11 cellular contexts compared by ENCODE assay signal in the genomic region with DNA sequence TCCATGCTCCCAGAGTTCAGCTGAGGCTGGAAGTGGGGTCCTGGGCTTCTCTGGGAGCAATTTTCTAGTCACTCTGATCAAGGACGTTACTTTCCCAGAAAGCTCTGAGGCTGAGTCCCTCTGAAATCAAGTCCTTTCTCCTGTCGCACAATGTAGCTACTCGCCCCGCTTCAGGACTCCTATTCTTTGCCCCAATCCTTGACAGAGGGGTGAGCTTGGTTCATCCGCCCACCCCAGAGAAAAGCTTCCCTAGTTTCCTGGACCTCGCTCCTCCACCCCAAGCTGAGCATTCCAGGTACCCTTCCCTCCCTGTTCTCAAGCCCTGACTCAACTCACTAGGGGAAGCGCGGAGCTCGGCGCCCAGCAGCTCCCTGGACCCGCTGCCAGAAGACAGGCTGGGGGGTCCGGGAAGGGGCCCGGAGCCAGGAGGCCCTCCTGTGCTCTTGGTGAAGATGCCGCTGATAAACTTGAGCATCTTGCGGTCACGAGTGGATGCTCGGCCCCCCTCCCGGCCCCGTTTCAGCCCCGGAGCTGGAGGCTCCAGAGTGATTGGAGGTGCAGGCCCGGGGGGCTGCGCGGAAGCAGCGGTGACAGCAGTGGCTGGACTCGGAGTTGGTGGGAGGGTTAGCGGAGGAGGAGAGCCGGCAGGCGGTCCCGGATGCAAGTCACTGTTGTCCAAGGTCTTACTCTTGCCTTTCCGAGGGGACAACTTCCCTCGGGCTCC. TPM values are rescaled to one million over a fixed set of nuclear protein-coding genes. Genes with fewer than 3 reads are reported as not detected.
DNase-seq lines count a peak whose midpoint lies in the region; ATAC-seq and TF ChIP-seq lines count a peak whose summit lies in the region.
"Had no signal": no experiment of that assay in that cellular context is flagged by ENCODE, and none has a peak within 500 bp of the region (broad histone marks: within the 10 kb centered on the region; RNA-seq: fewer than 3 reads in every experiment).

No MANE protein-coding gene starts in this region.

- H3K9me3 Mint-ChIP-seq in MCF 10A (ENCODE audit: unreplicated experiment) = no peaks in the 10 kb centered on the region
- no peaks in the 10 kb centered on the region for H3K9me3 Mint-ChIP-seq in nephron

- H3K27me3 ChIP-seq in A673 (replicated peaks; ENCODE audit: insufficient read depth, low read depth, low read length, poor library complexity) (peaks cover 18% of the 10 kb centered on the region), H7 (ENCODE audit: control insufficient read depth, insufficient read depth, low read length) (peaks cover 98% of the 10 kb centered on the region), esophagus squamous epithelium (peaks cover 26 to 97% (median 38%) of the 10 kb centered on the region in 4 donors), colonic mucosa (peaks cover 58% of the 10 kb centered on the region)

- CTCF ChIA-PET in A673 (lab: Charles Lee) (interaction anchor here (0.6 to 2.3 kb wide), 4 partner anchors 10 to 472 kb away, joined by 3 to 17 read pairs (median 4); no protein-coding TSS in a partner anchor), MCF 10A (lab: Yijun Ruan, JAX) (interaction anchor here (0.6 to 4.2 kb wide), 10 partner anchors 11 to 279 kb away, joined by 3 to 43 read pairs (median 4); a partner anchor contains a TSS)

- H3K36me3 ChIP-seq in A673 (ENCODE audit: insufficient read depth, low read length, poor library complexity, severe bottlenecking) = no peaks in the 10 kb centered on the region
- H3K36me3 ChIP-seq in H7 (replicated peaks; ENCODE audit: control insufficient read depth, insufficient read depth, low read length) = no peaks in the 10 kb centered on the region
- H3K36me3 ChIP-seq in esophagus squamous epithelium = peaks cover 0 to 9% (median 0%) of the 10 kb centered on the region in 3 donors
- H3K36me3 ChIP-seq in colonic mucosa = no peaks in the 10 kb centered on the region
- H3K36me3 ChIP-seq: adrenal gland had no signal

- intact Hi-C loops in A673 (cut with micrococcal nuclease; ENCODE audit: unreplicated experiment) (no loop called here), MCF 10A (cut with micrococcal nuclease) (loop anchor here (2.0 kb wide), 1 partner anchor 154 kb away; no protein-coding TSS in a partner anchor), esophagus squamous epithelium (cut with DNase I) (no loop called here), colonic mucosa (cut with DNase I) (no loop called here)

- H3K27me3 Mint-ChIP-seq in MCF 10A (ENCODE audit: insufficient read depth, unreplicated experiment) (peaks cover 68% of the 10 kb centered on the region), nephron (ENCODE audit: low read depth) (peaks cover 90% of the 10 kb centered on the region)

- H3K4me1 ChIP-seq in A673 (ENCODE audit: insufficient read depth, low read length, poor library complexity, severe bottlenecking) (peaks cover 31% of the 10 kb centered on the region), esophagus squamous epithelium (peaks cover 25 to 45% (median 31%) of the 10 kb centered on the region in 3 donors), colonic mucosa (peaks cover 5% of the 10 kb centered on the region)

- no peak for TF ChIP-seq POLR2A in esophagus squamous epithelium (IDR thresholded peaks at IDR 0.05)

- WGBS in esophagus squamous epithelium, 2 donors = 13 to 55% methylated on average over 6 of the region's 31 CpGs

- H3K4me3 Mint-ChIP-seq in MCF 10A (ENCODE audit: unreplicated experiment) (peak overlapping the region; percentile 66), nephron (peak overlapping the region; percentile 78 to 85 (median 84))

- no peak for ATAC-seq in HG03025 (IDR thresholded peaks at IDR 0.05; ENCODE audit: low FRiP score, unreplicated experiment)

- POLR2A ChIA-PET in A673 (lab: Charles Lee; ENCODE audit: low non-redundant PET) (no interaction called here), MCF 10A (lab: Yijun Ruan, JAX) (interaction anchor here (0.5 to 4.5 kb wide), 3 partner anchors 8 to 106 kb away, joined by 3 to 17 read pairs (median 5); a partner anchor contains a TSS)

- no peak for DNase-seq in A673 (ENCODE audit: low spot score)
- peak; percentile 81 for DNase-seq in H7
- DNase-seq in MCF 10A (ENCODE audit: unreplicated experiment) = no peak
- DNase-seq in esophagus squamous epithelium (lab: John Stamatoyannopoulos, UW) = no peak
- no peak for DNase-seq in DMS79 treated with DMSO at 0.1 percent for 48 hours (lab: John Stamatoyannopoulos, UW)
- no peak for DNase-seq in colonic mucosa
- DNase-seq: activated CD4-positive, alpha-beta T cell treated with anti-CD3 and anti-CD28 coated beads, Interleukin-2, amount 50 U/mL, for 48 hours; adrenal gland; SIG-M5 had no signal

- no peak for TF ChIP-seq CTCF in A673 (conservative IDR thresholded peaks at IDR 0.05; ENCODE audit: low read depth, low read length)
- TF ChIP-seq CTCF in MCF 10A (IDR thresholded peaks at IDR 0.05; ENCODE audit: unreplicated experiment) = no peak
- TF ChIP-seq CTCF in nephron (IDR thresholded peaks at IDR 0.05; ENCODE audit: unreplicated experiment in 3 of 3) = no peak
- TF ChIP-seq CTCF in esophagus squamous epithelium (IDR thresholded peaks at IDR 0.05) = no peak
- no peak for TF ChIP-seq CTCF in colonic mucosa (IDR thresholded peaks at IDR 0.05)

- BruUV-seq in A673 (replicated peaks; lab: Mats Ljungman, UMichigan) (no TSS peak), MCF 10A (replicated peaks; lab: Mats Ljungman, UMichigan) (no TSS peak)

- H3K4me3 ChIP-seq in A673 (ENCODE audit: low read depth, low read length, poor library complexity, severe bottlenecking) (peak overlapping the region; percentile 62), H7 (ENCODE audit: insufficient read depth, low read depth, low read length) (peak overlapping the region; percentile 33; the same call in 1 of the 2 replicates), esophagus squamous epithelium (peak overlapping the region in 2 of 4 donors; percentile 38 to 58), colonic mucosa (no peak overlapping the region)

- H3K27ac ChIP-seq in A673 (ENCODE audit: low read depth, low read length, poor library complexity, severe bottlenecking) (no peak overlapping the region), esophagus squamous epithelium (no peak overlapping the region), colonic mucosa (no peak overlapping the region)
- H3K27ac ChIP-seq: adrenal gland had no signal

- H3K36me3 Mint-ChIP-seq in MCF 10A (ENCODE audit: insufficient read depth, unreplicated experiment) = no peaks in the 10 kb centered on the region
- H3K36me3 Mint-ChIP-seq in nephron (ENCODE audit: low read depth) = no peaks in the 10 kb centered on the region

- H3K9me3 ChIP-seq in A673 (ENCODE audit: low read depth, low read length, poor library complexity, severe bottlenecking) (no peaks in the 10 kb centered on the region), esophagus squamous epithelium (no peaks in the 10 kb centered on the region), colonic mucosa (no peaks in the 10 kb centered on the region)
- H3K9me3 ChIP-seq: adrenal gland had no signal

- H3K9ac ChIP-seq in colonic mucosa (ENCODE audit: low read depth in 2 of 2, low read length in 2 of 2) = no peak overlapping the region

- H3K27ac Mint-ChIP-seq in MCF 10A (ENCODE audit: low read depth, unreplicated experiment) (no peak overlapping the region), nephron (peak overlapping the region in 2 of 3 experiments; percentile 9 to 33)

- H3K4me1 Mint-ChIP-seq in MCF 10A (ENCODE audit: insufficient read depth, unreplicated experiment) = peaks cover 11% of the 10 kb centered on the region
- peaks cover 34% of the 10 kb centered on the region for H3K4me1 Mint-ChIP-seq in nephron

RNA-seq across cellular contexts. Expression of a gene that starts 1.6 kb away (rescaled TPM):
- total RNA-seq in A673 (2021) (4.0 and 6.6 TPM in 2 replicates), MCF 10A (2022) (0.19 TPM in 1 of 2 replicates, not detected in the other), esophagus squamous epithelium (1 to 10 TPM in 3 of 4 donors, under 1 TPM in 1; 0.88 to 2.3 (median 1.3) TPM), colonic mucosa (1 to 10 TPM in 1 of 2 donors, under 1 TPM in 1; 0.86 to 1.0 TPM)
- total RNA-seq in H7 (2014; rRNA removed; shearing (Covaris generic)) = 0.30 and 0.35 TPM in 2 replicates

RNA-seq across cellular contexts. Expression of a gene that starts 7.9 kb away (rescaled TPM):
- total RNA-seq in A673 (2021) = 8.9 and 24.6 TPM in 2 replicates
- 12.9 and 17.6 TPM in 2 replicates for total RNA-seq in H7 (2014; rRNA removed; shearing (Covaris generic))
- total RNA-seq in MCF 10A (2022) = 24.8 and 30.9 TPM in 2 replicates
- total RNA-seq in esophagus squamous epithelium = 10 to 100 TPM; 37.2 to 62.5 (median 40.2) TPM
- 10 to 100 TPM; 19.3 to 32.3 TPM for total RNA-seq in colonic mucosa

RNA-seq across cellular contexts. Expression of a gene that starts 15.2 kb away (rescaled TPM):
- total RNA-seq in A673 (2021) (216 and 247 TPM in 2 replicates), MCF 10A (2022) (117 and 123 TPM in 2 replicates), esophagus squamous epithelium (10 to 100 TPM; 42.8 to 96.9 (median 60.4) TPM), colonic mucosa (100 to 1,000 TPM in 1 of 2 donors, 10 to 100 TPM in 1; 45.7 to 121 TPM)
- total RNA-seq in H7 (2014; rRNA removed; shearing (Covaris generic)) = 234 and 275 TPM in 2 replicates

RNA-seq across cellular contexts. Expression of a gene that starts 18.0 kb away (rescaled TPM):
- total RNA-seq in A673 (2021) (19.8 and 23.6 TPM in 2 replicates), MCF 10A (2022) (8.7 and 12.5 TPM in 2 replicates), esophagus squamous epithelium (1 to 10 TPM; 3.6 to 8.4 (median 5.3) TPM), colonic mucosa (10 to 100 TPM; 10.6 to 14.3 TPM)
- total RNA-seq in H7 (2014; rRNA removed; shearing (Covaris generic)) = 1.9 and 4.3 TPM in 2 replicates

RNA-seq across cellular contexts. Expression of a gene that starts 30.0 kb away (rescaled TPM):
- 4.5 and 4.7 TPM in 2 replicates for total RNA-seq in A673 (2021)
- 0.26 and 0.59 TPM in 2 replicates for total RNA-seq in H7 (2014; rRNA removed; shearing (Covaris generic))
- total RNA-seq in MCF 10A (2022) = 12.6 and 27.5 TPM in 2 replicates
- 1 to 10 TPM in 2 of 4 donors, under 1 TPM in 2; 0.18 to 1.7 (median 1.1) TPM for total RNA-seq in esophagus squamous epithelium
- total RNA-seq in colonic mucosa = 1 to 10 TPM in 1 of 2 donors, under 1 TPM in 1; 0.80 to 1.6 TPM
